19 cellular contexts compared by ENCODE assay signal in genomic region chr10:128091636-128092210, GRCh38.
"Had no signal": no experiment of that assay in that cellular context is flagged by ENCODE, and none has a peak within 500 bp of the region (broad histone marks: within the 10 kb centered on the region; RNA-seq: fewer than 3 reads in every experiment).

No MANE protein-coding gene starts in this region.

- H3K36me3 Mint-ChIP-seq: memory B cell; stimulated activated memory B cell treated with anti-CD40 and anti-IgM and Interleukin-4, amounts not matched to agents 10 μg/mL and 1 μg/mL and 100 μg/mL, for 72 hours had no signal

- H3K4me3 ChIP-seq: esophagus squamous epithelium, sigmoid colon, testis, upper lobe of left lung had no signal

- H3K4me3 Mint-ChIP-seq: activated CD4-positive, alpha-beta T cell treated with anti-CD3 and anti-CD28 coated beads, Interleukin-2, amount 10 ng/mL, durations not matched to agents 7 days and 5 days; activated CD8-positive, alpha-beta T cell treated with anti-CD3 and anti-CD28 coated beads, Interleukin-2, amount 10 ng/mL, durations not matched to agents 7 days and 5 days; memory B cell; natural killer cell treated with Interleukin-12 subunit alpha and Interleukin-12 subunit beta and Interleukin-15 and Interleukin-18, amount 100 ng/mL, for 72 hours; stimulated activated memory B cell treated with anti-CD40 and anti-IgM and Interleukin-4, amounts not matched to agents 10 μg/mL and 1 μg/mL and 100 μg/mL, for 72 hours had no signal

- H3K27ac Mint-ChIP-seq: activated CD4-positive, alpha-beta T cell treated with anti-CD3 and anti-CD28 coated beads, Interleukin-2, amount 10 ng/mL, durations not matched to agents 7 days and 5 days; activated CD8-positive, alpha-beta T cell treated with anti-CD3 and anti-CD28 coated beads, Interleukin-2, amount 10 ng/mL, durations not matched to agents 7 days and 5 days; memory B cell; natural killer cell treated with Interleukin-12 subunit alpha and Interleukin-12 subunit beta and Interleukin-15 and Interleukin-18, amount 100 ng/mL, for 72 hours; stimulated activated memory B cell treated with anti-CD40 and anti-IgM and Interleukin-4, amounts not matched to agents 10 μg/mL and 1 μg/mL and 100 μg/mL, for 72 hours had no signal

- H3K9me3 ChIP-seq: esophagus squamous epithelium, sigmoid colon, testis, upper lobe of left lung had no signal

- H3K27me3 ChIP-seq: sigmoid colon, testis, upper lobe of left lung had no signal

- H3K36me3 ChIP-seq: esophagus squamous epithelium, sigmoid colon, upper lobe of left lung had no signal

- H3K4me1 ChIP-seq: esophagus squamous epithelium, sigmoid colon, testis, upper lobe of left lung had no signal

- H3K9me3 Mint-ChIP-seq: activated CD4-positive, alpha-beta T cell treated with anti-CD3 and anti-CD28 coated beads, Interleukin-2, amount 10 ng/mL, durations not matched to agents 7 days and 5 days; memory B cell; natural killer cell treated with Interleukin-12 subunit alpha and Interleukin-12 subunit beta and Interleukin-15 and Interleukin-18, amount 100 ng/mL, for 72 hours; stimulated activated memory B cell treated with anti-CD40 and anti-IgM and Interleukin-4, amounts not matched to agents 10 μg/mL and 1 μg/mL and 100 μg/mL, for 72 hours had no signal

- H3K27ac ChIP-seq: esophagus squamous epithelium, sigmoid colon, testis, upper lobe of left lung had no signal

- DNase-seq: activated CD4-positive, alpha-beta T cell treated with anti-CD3 and anti-CD28 coated beads, Interleukin-2, amount 10 ng/mL, durations not matched to agents 7 days and 5 days; activated CD8-positive, alpha-beta memory T cell treated with anti-CD3 and anti-CD28 coated beads, Interleukin-2, amount 50 U/mL, for 48 hours; activated CD8-positive, alpha-beta T cell treated with anti-CD3 and anti-CD28 coated beads, Interleukin-2, amount 10 ng/mL, durations not matched to agents 7 days and 5 days; activated effector memory CD4-positive, alpha-beta T cell treated with Interleukin-2 at 50 U/mL for 16 hours; activated naive CD4-positive, alpha-beta T cell treated with anti-CD3 and anti-CD28 coated beads, Interleukin-2, amount 50 U/mL, for 16 hours; cerebellar nuclear complex; cortex of kidney; effector CD8-positive, alpha-beta T cell; esophagus squamous epithelium; left ventricle myocardium superior; nucleus accumbens; sigmoid colon; stimulated activated CD4-positive, alpha-beta T cell treated with anti-CD3 and anti-CD28 coated beads, Interleukin-4, amount 100 ng/mL, for 4 hours; T1000; testis; upper lobe of left lung had no signal

- ATAC-seq: activated CD8-positive, alpha-beta T cell treated with anti-CD3 and anti-CD28 coated beads, Interleukin-2, amount 10 ng/mL, durations not matched to agents 7 days and 5 days; left ventricle myocardium superior; natural killer cell treated with Interleukin-12 subunit alpha and Interleukin-12 subunit beta and Interleukin-15 and Interleukin-18, amount 100 ng/mL, for 72 hours; stimulated activated memory B cell treated with anti-CD40 and anti-IgM and Interleukin-4, amounts not matched to agents 10 μg/mL and 1 μg/mL and 100 μg/mL, for 72 hours had no signal

- H3K27me3 Mint-ChIP-seq: activated CD4-positive, alpha-beta T cell treated with anti-CD3 and anti-CD28 coated beads, Interleukin-2, amount 10 ng/mL, durations not matched to agents 7 days and 5 days; memory B cell; natural killer cell treated with Interleukin-12 subunit alpha and Interleukin-12 subunit beta and Interleukin-15 and Interleukin-18, amount 100 ng/mL, for 72 hours; stimulated activated memory B cell treated with anti-CD40 and anti-IgM and Interleukin-4, amounts not matched to agents 10 μg/mL and 1 μg/mL and 100 μg/mL, for 72 hours had no signal
